In the genomic region with DNA sequence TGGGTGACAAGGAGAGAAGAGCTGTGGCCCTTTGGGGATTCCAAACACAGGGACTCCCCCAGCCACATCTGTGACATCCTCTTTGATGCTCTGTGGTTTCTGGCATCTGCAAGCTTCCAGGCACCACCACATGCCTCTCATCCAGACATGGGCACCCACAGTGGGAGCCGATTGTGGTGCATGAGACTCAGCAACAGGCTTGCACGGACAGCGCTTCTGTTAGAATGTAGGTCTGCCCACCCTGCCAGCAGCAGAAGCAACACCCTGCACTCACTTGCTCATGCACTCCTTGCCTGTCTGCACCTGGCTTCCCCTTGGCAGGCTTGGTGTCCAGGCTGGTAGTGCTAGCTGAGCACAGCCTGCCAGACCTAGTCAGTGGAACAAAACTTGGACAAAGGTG, we compare ENCODE assay signal across 20 cellular contexts.
DNase-seq lines count a peak whose midpoint lies in the region; ATAC-seq, FAIRE-seq and TF ChIP-seq lines count a peak whose summit lies in the region.
"Had no signal": no experiment of that assay in that cellular context is flagged by ENCODE, and none has a peak within 500 bp of the region (broad histone marks: within the 10 kb centered on the region; RNA-seq: fewer than 3 reads in every experiment).

No MANE protein-coding gene starts in this region.

- TF ChIP-seq CTCF in CD14-positive monocyte (IDR thresholded peaks at IDR 0.05) (no peak), IMR-90 (conservative IDR thresholded peaks at IDR 0.05; ENCODE audit: low read depth, low read length) (no peak), kidney (IDR thresholded peaks at IDR 0.05; ENCODE audit: borderline replicate concordance, extremely low read depth, insufficient read depth) (no peak)

- H3K4me3 ChIP-seq in IMR-90 (ENCODE audit: insufficient read depth, low read depth, low read length) (no peak overlapping the region), kidney (ENCODE audit: low read length in 2 of 2) (no peak overlapping the region)
- H3K4me3 ChIP-seq: GM12878, HAP-1 had no signal

- no peak overlapping the region for H4K5ac ChIP-seq in IMR-90 (ENCODE audit: low read depth, low read length)

- no peak overlapping the region for H3K18ac ChIP-seq in IMR-90 (ENCODE audit: low read depth, low read length)

- no peaks in the 10 kb centered on the region for H3K79me1 ChIP-seq in IMR-90 (ENCODE audit: low read depth in 1 of 2, low read length in 2 of 2)

- no peak overlapping the region for H3K23ac ChIP-seq in IMR-90 (ENCODE audit: low read depth, low read length)

- no peaks in the 10 kb centered on the region for H4K20me1 ChIP-seq in IMR-90 (ENCODE audit: insufficient read depth, low read length)

- no peak overlapping the region for H3K4me3 Mint-ChIP-seq in CD14-positive monocyte
- no peak overlapping the region for H3K4me3 Mint-ChIP-seq in stimulated activated effector memory CD8-positive, alpha-beta T cell treated with anti-CD3 and anti-CD28 coated beads, Interleukin-12 subunit alpha, Interleukin-12 subunit beta, amount 100 ng/mL, for 72 hours
- H3K4me3 Mint-ChIP-seq: CD4-positive, CD25-positive, alpha-beta regulatory T cell; CD8-positive, alpha-beta T cell; HFFc6 had no signal

- H2BK20ac ChIP-seq in IMR-90 (ENCODE audit: low read depth, low read length) = no peak overlapping the region

- H3K56ac ChIP-seq in IMR-90 (ENCODE audit: extremely low read depth, insufficient read depth, low read length) = no peak overlapping the region

- H3K36me3 ChIP-seq in IMR-90 (ENCODE audit: control insufficient read depth, insufficient read depth, low read length) (no peaks in the 10 kb centered on the region), kidney (ENCODE audit: control insufficient read depth in 1 of 2, insufficient read depth in 2 of 2, low read length in 2 of 2) (no peaks in the 10 kb centered on the region)
- H3K36me3 ChIP-seq: HAP-1 had no signal

- no peak overlapping the region for H3K14ac ChIP-seq in IMR-90 (replicated peaks; ENCODE audit: low read depth, low read length)

- H3K27ac ChIP-seq in IMR-90 (ENCODE audit: insufficient read depth, low read length) = no peak overlapping the region
- H3K27ac ChIP-seq in kidney (ENCODE audit: low read depth in 2 of 2, low read length in 2 of 2) = no peak overlapping the region

- H3K4me1 Mint-ChIP-seq in CD14-positive monocyte = no peaks in the 10 kb centered on the region
- H3K4me1 Mint-ChIP-seq in stimulated activated effector memory CD8-positive, alpha-beta T cell treated with anti-CD3 and anti-CD28 coated beads, Interleukin-12 subunit alpha, Interleukin-12 subunit beta, amount 100 ng/mL, for 72 hours = no peaks in the 10 kb centered on the region
- H3K4me1 Mint-ChIP-seq: CD4-positive, CD25-positive, alpha-beta regulatory T cell had no signal

- CTCF ChIA-PET in IMR-90 (lab: Yijun Ruan, JAX) = no interaction called here

- no peak overlapping the region for H2BK120ac ChIP-seq in IMR-90 (ENCODE audit: low read depth, low read length)

- H3K27me3 ChIP-seq in IMR-90 (ENCODE audit: control insufficient read depth, insufficient read depth, low read length) = no peaks in the 10 kb centered on the region

- H3K9me3 ChIP-seq in IMR-90 (ENCODE audit: control insufficient read depth, insufficient read depth, low read length) (peaks cover 15% of the 10 kb centered on the region), kidney (ENCODE audit: control insufficient read depth in 1 of 2, low read length in 2 of 2) (peaks cover 0 to 5% of the 10 kb centered on the region in 2 donors)
- H3K9me3 ChIP-seq: Caco-2, HAP-1 had no signal

- H4K8ac ChIP-seq in IMR-90 (ENCODE audit: low read depth in 2 of 2, low read length in 2 of 2) = no peak overlapping the region

- no peaks in the 10 kb centered on the region for H3K9me1 ChIP-seq in IMR-90 (ENCODE audit: insufficient read depth, low read length)

- no peak overlapping the region for H3K27ac Mint-ChIP-seq in CD14-positive monocyte
- no peak overlapping the region for H3K27ac Mint-ChIP-seq in stimulated activated effector memory CD8-positive, alpha-beta T cell treated with anti-CD3 and anti-CD28 coated beads, Interleukin-12 subunit alpha, Interleukin-12 subunit beta, amount 100 ng/mL, for 72 hours
- H3K27ac Mint-ChIP-seq: CD4-positive, CD25-positive, alpha-beta regulatory T cell; CD8-positive, alpha-beta T cell; HFFc6 had no signal

- POLR2A ChIA-PET in IMR-90 (lab: Charles Lee; ENCODE audit: unreplicated experiment) = no interaction called here

- dilution Hi-C loops in IMR-90 (cut with HindIII; ENCODE audit: low sequenced_read_pairs, unreplicated experiment) = no loop called here

- WGBS in IMR-90 (ENCODE audit: extremely low coverage in 2 of 2, insufficient read length in 1 of 2), 2 experiments = no CpG with 5 or more reads among the region's 3 CpGs

- no peak overlapping the region for H4K91ac ChIP-seq in IMR-90 (ENCODE audit: insufficient read depth, low read depth, low read length)

- no peak overlapping the region for H2BK5ac ChIP-seq in IMR-90 (ENCODE audit: low read depth, low read length, poor library complexity, severe bottlenecking)

- DNase-seq in CD14-positive monocyte (ENCODE audit: low spot score) = peak; percentile 41
- no peak for DNase-seq in IMR-90
- DNase-seq in kidney = peak; percentile 35
- no peak for DNase-seq in stimulated activated effector memory CD8-positive, alpha-beta T cell treated with anti-CD3 and anti-CD28 coated beads, Interleukin-12 subunit alpha, Interleukin-12 subunit beta, amount 100 ng/mL, for 72 hours (ENCODE audit: low spot score in 2 of 2)
- no peak for DNase-seq in activated gamma-delta T cell treated with Interleukin-2 at 50 U/mL for 16 hours
- no peak for DNase-seq in NCI-H1417 treated with DMSO at 0.1 percent for 48 hours (lab: John Stamatoyannopoulos, UW)
- DNase-seq in SW 1271 (lab: John Stamatoyannopoulos, UW) = no peak
- DNase-seq: C1 segment of cervical spinal cord; Caco-2; CD4-positive, CD25-positive, alpha-beta regulatory T cell; CD8-positive, alpha-beta T cell; DMS153; EL; GDM1; GOT3; HFFc6 had no signal

- in situ Hi-C loops in IMR-90 (cut with MboI; ENCODE audit: low sequenced_read_pairs) = no loop called here

- no TSS peak for BruUV-seq in IMR-90 (replicated peaks; lab: Mats Ljungman, UMichigan)

- peaks cover 0 to 2% (median 0%) of the 10 kb centered on the region in 3 donors for H3K27me3 Mint-ChIP-seq in CD14-positive monocyte (ENCODE audit: low read depth in 3 of 3)
- H3K27me3 Mint-ChIP-seq: CD4-positive, CD25-positive, alpha-beta regulatory T cell had no signal

- H3K36me3 Mint-ChIP-seq in CD14-positive monocyte = no peaks in the 10 kb centered on the region
- no peaks in the 10 kb centered on the region for H3K36me3 Mint-ChIP-seq in stimulated activated effector memory CD8-positive, alpha-beta T cell treated with anti-CD3 and anti-CD28 coated beads, Interleukin-12 subunit alpha, Interleukin-12 subunit beta, amount 100 ng/mL, for 72 hours
- H3K36me3 Mint-ChIP-seq: CD4-positive, CD25-positive, alpha-beta regulatory T cell; CD8-positive, alpha-beta T cell had no signal

- H3K4ac ChIP-seq in IMR-90 (ENCODE audit: low read depth, low read length) = no peak overlapping the region

- H3K9ac ChIP-seq in IMR-90 (ENCODE audit: low read depth, low read length) (no peak overlapping the region), kidney (ENCODE audit: low read length in 2 of 2) (no peak overlapping the region)

- no peak overlapping the region for H2AK5ac ChIP-seq in IMR-90 (ENCODE audit: low read depth, low read length)

- H3K9me3 Mint-ChIP-seq in CD14-positive monocyte = peaks cover 1 to 11% (median 6%) of the 10 kb centered on the region in 7 donors
- peaks cover 17% of the 10 kb centered on the region for H3K9me3 Mint-ChIP-seq in stimulated activated effector memory CD8-positive, alpha-beta T cell treated with anti-CD3 and anti-CD28 coated beads, Interleukin-12 subunit alpha, Interleukin-12 subunit beta, amount 100 ng/mL, for 72 hours

- no peak for TF ChIP-seq RAD21 in IMR-90 (IDR thresholded peaks at IDR 0.05; ENCODE audit: low read length)

- H2AFZ ChIP-seq in IMR-90 (replicated peaks; ENCODE audit: low read length, poor library complexity) = peak overlapping the region; percentile 51

- no peak for FAIRE-seq in kidney (lab: Jason Lieb, UNC)
- FAIRE-seq: GM12878, H54 had no signal

- no peaks in the 10 kb centered on the region for H3K4me1 ChIP-seq in IMR-90 (ENCODE audit: control insufficient read depth, insufficient read depth, low read length)
- no peaks in the 10 kb centered on the region for H3K4me1 ChIP-seq in kidney (ENCODE audit: control insufficient read depth in 1 of 2, insufficient read depth in 1 of 2, low read depth in 1 of 2, low read length in 2 of 2)
- H3K4me1 ChIP-seq: Caco-2, HAP-1 had no signal

- intact Hi-C loops in CD14-positive monocyte (cut with micrococcal nuclease) (no loop called here), IMR-90 (cut with micrococcal nuclease) (no loop called here), kidney (cut with DNase I) (no loop called here)

- TF ChIP-seq POLR2A in IMR-90 (IDR thresholded peaks at IDR 0.05; ENCODE audit: low read depth, low read length) = no peak

- H2BK15ac ChIP-seq in IMR-90 (ENCODE audit: low read depth, low read length) = no peak overlapping the region

- ATAC-seq in IMR-90 (ENCODE audit: low read depth) (no peak), GM21717 (IDR thresholded peaks at IDR 0.05; ENCODE audit: unreplicated experiment) (no peak)
- peak; percentile 8 for ATAC-seq in stimulated activated effector memory CD8-positive, alpha-beta T cell treated with anti-CD3 and anti-CD28 coated beads, Interleukin-12 subunit alpha, Interleukin-12 subunit beta, amount 100 ng/mL, for 72 hours
- ATAC-seq: CD8-positive, alpha-beta T cell; GM12878 had no signal

- no peak overlapping the region for H2AK9ac ChIP-seq in IMR-90 (replicated peaks; ENCODE audit: low read depth, low read length, poor library complexity)

- no peak overlapping the region for H3K4me2 ChIP-seq in IMR-90 (ENCODE audit: low read depth, low read length)

TF ChIP-seq in IMR-90, 13 proteins besides CTCF, POLR2A, EP300 and RAD21 (continues in another document):
- TF ChIP-seq, protein P1, sequence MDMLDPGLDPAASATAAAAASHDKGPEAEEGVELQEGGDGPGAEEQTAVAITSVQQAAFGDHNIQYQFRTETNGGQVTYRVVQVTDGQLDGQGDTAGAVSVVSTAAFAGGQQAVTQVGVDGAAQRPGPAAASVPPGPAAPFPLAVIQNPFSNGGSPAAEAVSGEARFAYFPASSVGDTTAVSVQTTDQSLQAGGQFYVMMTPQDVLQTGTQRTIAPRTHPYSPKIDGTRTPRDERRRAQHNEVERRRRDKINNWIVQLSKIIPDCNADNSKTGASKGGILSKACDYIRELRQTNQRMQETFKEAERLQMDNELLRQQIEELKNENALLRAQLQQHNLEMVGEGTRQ (IDR thresholded peaks at IDR 0.05; ENCODE audit: low read depth, low read length) = no peak
- TF ChIP-seq, protein P2, sequence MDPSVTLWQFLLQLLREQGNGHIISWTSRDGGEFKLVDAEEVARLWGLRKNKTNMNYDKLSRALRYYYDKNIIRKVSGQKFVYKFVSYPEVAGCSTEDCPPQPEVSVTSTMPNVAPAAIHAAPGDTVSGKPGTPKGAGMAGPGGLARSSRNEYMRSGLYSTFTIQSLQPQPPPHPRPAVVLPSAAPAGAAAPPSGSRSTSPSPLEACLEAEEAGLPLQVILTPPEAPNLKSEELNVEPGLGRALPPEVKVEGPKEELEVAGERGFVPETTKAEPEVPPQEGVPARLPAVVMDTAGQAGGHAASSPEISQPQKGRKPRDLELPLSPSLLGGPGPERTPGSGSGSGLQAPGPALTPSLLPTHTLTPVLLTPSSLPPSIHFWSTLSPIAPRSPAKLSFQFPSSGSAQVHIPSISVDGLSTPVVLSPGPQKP (IDR thresholded peaks at IDR 0.05; ENCODE audit: borderline replicate concordance, low read depth, low read length) = no peak

Comparison
In these comparisons a context has a peak if more than half of its experiments do, and no peak if none do; other contexts are left out.
1. DNase-seq: peak in CD14-positive monocyte (single experiment) and kidney (single experiment); none in IMR-90 (single experiment), stimulated activated effector memory CD8-positive, alpha-beta T cell treated with anti-CD3 and anti-CD28 coated beads, Interleukin-12 subunit alpha, Interleukin-12 subunit beta, amount 100 ng/mL, for 72 hours (0 of 2), activated gamma-delta T cell treated with Interleukin-2 at 50 U/mL for 16 hours (single experiment), NCI-H1417 treated with DMSO at 0.1 percent for 48 hours (single experiment) and SW 1271 (0 of 2).